In the genomic region with DNA sequence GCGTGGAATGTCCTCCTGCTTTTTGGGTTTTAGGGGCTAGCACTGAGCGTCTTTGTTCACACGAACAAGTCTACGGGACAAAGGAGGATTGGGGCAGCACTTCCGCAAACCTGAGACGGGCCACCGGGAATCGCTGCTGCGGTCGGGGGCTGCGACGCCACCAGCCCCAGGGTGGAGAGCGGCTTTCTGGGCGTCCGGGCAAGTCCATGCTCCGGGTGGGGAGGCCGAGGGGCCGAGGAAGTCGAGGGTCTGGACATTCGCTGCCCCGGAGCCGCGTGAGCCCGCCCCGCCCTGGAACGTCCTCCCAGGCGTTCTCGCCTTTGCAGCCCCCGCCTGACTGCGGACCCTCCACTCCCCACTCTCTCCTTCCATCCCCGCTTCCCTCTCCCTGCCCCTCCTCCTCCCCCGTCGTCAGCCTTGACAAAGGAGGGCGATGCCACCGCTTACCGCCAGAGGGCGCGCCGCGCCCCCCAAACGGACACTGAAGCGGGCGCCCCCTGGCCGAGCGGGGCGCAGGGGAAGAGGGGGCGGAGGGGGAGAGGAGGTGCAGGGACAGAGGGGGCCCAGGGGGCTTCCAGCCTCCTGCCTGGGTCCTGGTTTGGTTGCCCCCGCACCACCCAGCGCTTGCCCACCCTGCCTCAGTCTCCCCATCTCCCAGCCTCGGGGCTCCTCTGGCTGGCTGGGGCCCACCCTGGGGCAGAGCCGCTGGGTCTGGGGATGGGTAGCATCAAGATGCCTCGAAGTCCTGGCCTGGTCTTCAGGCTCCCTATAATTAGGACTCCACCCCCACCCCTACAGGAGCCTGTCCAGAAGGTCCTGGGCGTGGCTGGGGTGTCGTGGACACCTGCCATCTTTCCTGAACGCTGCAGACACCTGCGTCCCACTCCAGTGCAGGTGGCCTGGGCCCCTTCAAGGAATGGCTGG, we compare ENCODE assay signal across 8 cellular contexts. TPM values are rescaled to one million over a fixed set of nuclear protein-coding genes. Genes with fewer than 3 reads are reported as not detected.
DNase-seq lines count a peak whose midpoint lies in the region; ATAC-seq, FAIRE-seq and TF ChIP-seq lines count a peak whose summit lies in the region.

No MANE protein-coding gene starts in this region.

- TF ChIP-seq CTCF in A549 (IDR thresholded peaks at IDR 0.05) (peak; percentile 98), GM13977 (IDR thresholded peaks at IDR 0.05; ENCODE audit: extremely low read depth, insufficient read depth, missing control alignments) (peak; percentile 99), right lobe of liver (IDR thresholded peaks at IDR 0.05) (peak; percentile 86 to 92 (median 90))

- intact Hi-C loops in dendritic cell treated with granulocyte-macrophage colony-stimulating factor and Interleukin-4, amounts not matched to agents 40 ng/mL and 50 ng/mL, for 4 days (cut with micrococcal nuclease): loop anchor here (1.0 to 2.0 kb wide), 2 partner anchors 39 to 58 kb away; a partner anchor contains a TSS
- intact Hi-C loops in right lobe of liver (cut with DNase I): loop anchor here (5.0 kb wide), 2 partner anchors 57 to 62 kb away; no protein-coding TSS in a partner anchor

- H3K9me3 ChIP-seq in A549 (peaks cover 22% of the 10 kb centered on the region), right lobe of liver (no peaks in the 10 kb centered on the region)

- peak overlapping the region; percentile 71 for H3K4me2 ChIP-seq in A549

- 20% methylated on average over 24 of the region's 56 CpGs for WGBS in A549 (ENCODE audit: missing lambda C conversion rate)
- WGBS in right lobe of liver (ENCODE audit: insufficient coverage, low coverage, low lambda C conversion rate, missing lambda C conversion rate): 10% methylated on average over 5 of the region's 56 CpGs

- FAIRE-seq in A549 (lab: Jason Lieb, UNC): no peak

- peaks cover 7% of the 10 kb centered on the region for H3K36me3 Mint-ChIP-seq in dendritic cell treated with granulocyte-macrophage colony-stimulating factor and Interleukin-4, amounts not matched to agents 40 ng/mL and 50 ng/mL, for 4 days (ENCODE audit: low read depth)

- H3K4me1 Mint-ChIP-seq in dendritic cell treated with granulocyte-macrophage colony-stimulating factor and Interleukin-4, amounts not matched to agents 40 ng/mL and 50 ng/mL, for 4 days (ENCODE audit: low read depth): peaks cover 55% of the 10 kb centered on the region

- H3K4me3 ChIP-seq in A549 (peak overlapping the region; percentile 33), right lobe of liver (peak overlapping the region in 2 of 3 donors; percentile 38 to 46)

- H3K27me3 Mint-ChIP-seq in dendritic cell treated with granulocyte-macrophage colony-stimulating factor and Interleukin-4, amounts not matched to agents 40 ng/mL and 50 ng/mL, for 4 days: peaks cover 15% of the 10 kb centered on the region

- TF ChIP-seq POLR2A in A549 (IDR thresholded peaks at IDR 0.05; ENCODE audit: low read length) (no peak), right lobe of liver (IDR thresholded peaks at IDR 0.05) (no peak)

- no peak for TF ChIP-seq EP300 in A549 (IDR thresholded peaks at IDR 0.05)

- peak; percentile 87 to 97 for TF ChIP-seq RAD21 in A549 (conservative IDR thresholded peaks at IDR 0.05 in 1 of 2, IDR thresholded peaks at IDR 0.05 in 1 of 2)

- in situ Hi-C loops in GM13977 (cut with MboI; ENCODE audit: low pct_unique_long_range_greater_than_20kb, low sequenced_read_pairs, unreplicated experiment): no loop called here

- peak overlapping the region; percentile 73 for H3K4me3 Mint-ChIP-seq in dendritic cell treated with granulocyte-macrophage colony-stimulating factor and Interleukin-4, amounts not matched to agents 40 ng/mL and 50 ng/mL, for 4 days

- CTCF ChIA-PET in A549 (lab: Yijun Ruan, JAX): interaction anchor here (0.7 to 3.3 kb wide), 8 partner anchors 10 to 57 kb away, joined by 3 to 15 read pairs (median 4); no protein-coding TSS in a partner anchor

- H3K27me3 ChIP-seq in right lobe of liver: no peaks in the 10 kb centered on the region

- peak overlapping the region; percentile 82 for H3K27ac Mint-ChIP-seq in dendritic cell treated with granulocyte-macrophage colony-stimulating factor and Interleukin-4, amounts not matched to agents 40 ng/mL and 50 ng/mL, for 4 days

- ATAC-seq in A549 (peak; percentile 88 to 95), right lobe of liver (peak; percentile 73 to 79 (median 76)), HG03565 (IDR thresholded peaks at IDR 0.05; ENCODE audit: unreplicated experiment) (no peak)

- peaks cover 22% of the 10 kb centered on the region for H3K9me3 Mint-ChIP-seq in dendritic cell treated with granulocyte-macrophage colony-stimulating factor and Interleukin-4, amounts not matched to agents 40 ng/mL and 50 ng/mL, for 4 days

- H3K4me1 ChIP-seq in A549 (peaks cover 5% of the 10 kb centered on the region; the same call in 2 of the 3 replicates), right lobe of liver (peaks cover 0 to 23% (median 3%) of the 10 kb centered on the region in 4 donors)

- POLR2A ChIA-PET in A549 (lab: Yijun Ruan, JAX): interaction anchor here (0.9 kb wide), 1 partner anchor 31 kb away, joined by 3 read pairs; no protein-coding TSS in a partner anchor

- H3K27ac ChIP-seq in A549 (peak overlapping the region; percentile 66 to 86), right lobe of liver (no peak overlapping the region)

- peak; percentile 53 to 82 for DNase-seq in A549 (ENCODE audit: low read depth in 1 of 2, low spot score in 1 of 2)
- peak; percentile 92 for DNase-seq in GM13977 (ENCODE audit: low spot score)
- DNase-seq in LHCN-M2 (ENCODE audit: low read depth): peak; percentile 35
- peak; percentile 74 for DNase-seq in activated CD4-positive, alpha-beta T cell treated with anti-CD3 and anti-CD28 coated beads for 48 hours
- peak; percentile 63 to 74 (median 68) for DNase-seq in right lobe of liver
- DNase-seq in stimulated activated CD4-positive, alpha-beta T cell treated with anti-CD3 and anti-CD28 coated beads, Interleukin-4, amount 100 ng/mL, for 24 hours: peak; percentile 72

- no peaks in the 10 kb centered on the region for H3K36me3 ChIP-seq in right lobe of liver

TF ChIP-seq in A549, 52 proteins besides CTCF, POLR2A, EP300 and RAD21:
- peak; percentile 98 for TF ChIP-seq SMC3 (IDR thresholded peaks at IDR 0.05)
- no peak for TF ChIP-seq RNF2 (IDR thresholded peaks at IDR 0.05; ENCODE audit: borderline replicate concordance, low read depth)
- TF ChIP-seq JUN (IDR thresholded peaks at IDR 0.05): peak in 1 of 2 experiments; percentile 26; a peak in 1 of 5 replicates

RNA-seq across cellular contexts. Expression of a gene that starts 39.1 kb away (rescaled TPM):
- polyA plus RNA-seq in A549 (2011; rRNA removed) (23.6 and 24.7 TPM in 2 replicates), A549 (2017; fragmentation: RNase III; extraction: RNeasy Plus Mini Kit Qiagen cat#74134 plus additional on column Dnase treatment) (71.2 to 76.6 TPM (median 72.0 TPM) in 3 replicates)
- 68.4 and 94.0 TPM in 2 replicates for polyA plus RNA-seq in A549 (2012; cell fraction: cytosol; rRNA removed)
- 224 and 375 TPM in 2 replicates for polyA plus RNA-seq in A549 (2012; cell fraction: nucleus; rRNA removed)
- polyA minus RNA-seq in A549 (2011; rRNA and poly(A)+ RNA removed): 19.6 and 27.7 TPM in 2 replicates
- total RNA-seq in LHCN-M2 (2014; rRNA removed) (78.1 and 87.8 TPM in 2 replicates), right lobe of liver (10 to 100 TPM; 47.5 to 98.2 (median 71.4) TPM)
- 82.4 TPM for polyA plus RNA-seq in LHCN-M2 (2012)

RNA-seq across cellular contexts. Expression of a gene that starts 45.7 kb away (rescaled TPM):
- polyA plus RNA-seq in A549 (2011; rRNA removed) (0.20 TPM in 1 of 2 replicates, not detected in the other), A549 (2017; fragmentation: RNase III; extraction: RNeasy Plus Mini Kit Qiagen cat#74134 plus additional on column Dnase treatment) (0.50 to 0.79 TPM (median 0.63 TPM) in 3 replicates)
- 0.28 and 0.74 TPM in 2 replicates for polyA plus RNA-seq in A549 (2012; cell fraction: cytosol; rRNA removed)
- 0.49 and 1.2 TPM in 2 replicates for polyA plus RNA-seq in A549 (2012; cell fraction: nucleus; rRNA removed)
- polyA minus RNA-seq in A549 (2011; rRNA and poly(A)+ RNA removed): 0.54 TPM in 1 of 2 replicates, not detected in the other
- total RNA-seq in LHCN-M2 (2014; rRNA removed) (not detected in 2 replicates), right lobe of liver (under 1 TPM in 2 of 6 experiments, not detected in 4; 0.17 to 0.18 TPM)
- 0.06 TPM for polyA plus RNA-seq in LHCN-M2 (2012)

Comparison
In these comparisons a context has a peak if more than half of its experiments do, and no peak if none do; other contexts are left out.
1. DNase-seq: peak in every context shown above with its lines; median percentile 92 in GM13977; 74 in activated CD4-positive, alpha-beta T cell treated with anti-CD3 and anti-CD28 coated beads for 48 hours; 72 in stimulated activated CD4-positive, alpha-beta T cell treated with anti-CD3 and anti-CD28 coated beads, Interleukin-4, amount 100 ng/mL, for 24 hours; 68 in right lobe of liver; 68 in A549; 35 in LHCN-M2.
2. H3K27ac ChIP-seq: peak in A549 (2 of 2); none in right lobe of liver (0 of 3).
3. Peak in every context shown above with its lines, with median percentiles within 50 percentile points of each other: CTCF ChIP-seq.